14 cellular contexts compared by ENCODE assay signal in genomic region chr13:110010433-110011135, GRCh38.
DNase-seq lines count a peak whose midpoint lies in the region; ATAC-seq and TF ChIP-seq lines count a peak whose summit lies in the region.
"Had no signal": no experiment of that assay in that cellular context is flagged by ENCODE, and none has a peak within 500 bp of the region (broad histone marks: within the 10 kb centered on the region; RNA-seq: fewer than 3 reads in every experiment).

No MANE protein-coding gene starts in this region.

- no peaks in the 10 kb centered on the region for H3K36me3 Mint-ChIP-seq in activated T-helper 17 cell treated with anti-CD3 and anti-CD28 coated beads, Interleukin-2, amount 50 U/mL, for 72 hours (ENCODE audit: low read depth)

- H3K36me3 ChIP-seq in ACC112 (ENCODE audit: insufficient read depth, low read length) (no peaks in the 10 kb centered on the region), ovary (no peaks in the 10 kb centered on the region)

- H3K4me1 ChIP-seq in ACC112 (ENCODE audit: control insufficient read depth, insufficient read depth, low read length, unreplicated experiment): peaks cover 47% of the 10 kb centered on the region
- no peaks in the 10 kb centered on the region for H3K4me1 ChIP-seq in ovary (ENCODE audit: insufficient read depth)

- TF ChIP-seq RAD21 in Ishikawa (IDR thresholded peaks at IDR 0.05; ENCODE audit: low read depth): no peak

- H3K4me3 Mint-ChIP-seq in activated T-helper 17 cell treated with anti-CD3 and anti-CD28 coated beads, Interleukin-2, amount 50 U/mL, for 72 hours: no peak overlapping the region
- H3K4me3 Mint-ChIP-seq: activated T-helper 1 cell treated with anti-CD3 and anti-CD28 coated beads, Interleukin-12 subunit alpha, Interleukin-12 subunit beta, Interleukin-2, Interleukin-4 antibody, amounts not matched to agents 30 ng/mL and 10 ng/mL and 1 ng/mL, durations not matched to agents 14 hours and 24 hours and 36 hours; stimulated activated naive CD8-positive, alpha-beta T cell treated with anti-CD3 and anti-CD28 coated beads, Interleukin-15, amount 100 ng/mL, for 72 hours had no signal

- whole genome bisulfite sequencing in ovary, 3 donors: 57 to 64% (median 59%) methylated on average over 5 of the region's 5 CpGs

- no peaks in the 10 kb centered on the region for H3K9me3 Mint-ChIP-seq in activated T-helper 17 cell treated with anti-CD3 and anti-CD28 coated beads, Interleukin-2, amount 50 U/mL, for 72 hours
- H3K9me3 Mint-ChIP-seq: activated T-helper 1 cell treated with anti-CD3 and anti-CD28 coated beads, Interleukin-12 subunit alpha, Interleukin-12 subunit beta, Interleukin-2, Interleukin-4 antibody, amounts not matched to agents 30 ng/mL and 10 ng/mL and 1 ng/mL, durations not matched to agents 14 hours and 24 hours and 36 hours; stimulated activated naive CD8-positive, alpha-beta T cell treated with anti-CD3 and anti-CD28 coated beads, Interleukin-15, amount 100 ng/mL, for 72 hours had no signal

- no peak for TF ChIP-seq CTCF in ovary (IDR thresholded peaks at IDR 0.05)

- H3K27ac ChIP-seq in ACC112 (ENCODE audit: low read depth, low read length) (peak overlapping the region; percentile 89; the same call in 1 of the 2 replicates), ovary (no peak overlapping the region)
- H3K27ac ChIP-seq: skin epidermis had no signal

- H3K4me3 ChIP-seq in ACC112 (ENCODE audit: low read depth, low read length): no peak overlapping the region
- no peak overlapping the region for H3K4me3 ChIP-seq in ovary
- H3K4me3 ChIP-seq: K562, skin epidermis had no signal

- H3K27me3 ChIP-seq in ACC112 (ENCODE audit: insufficient read depth, low read length): no peaks in the 10 kb centered on the region
- H3K27me3 ChIP-seq in ovary: no peaks in the 10 kb centered on the region

- TF ChIP-seq POLR2A in ovary (IDR thresholded peaks at IDR 0.05): no peak

- H3K27ac Mint-ChIP-seq in activated T-helper 17 cell treated with anti-CD3 and anti-CD28 coated beads, Interleukin-2, amount 50 U/mL, for 72 hours: no peak overlapping the region
- H3K27ac Mint-ChIP-seq: activated T-helper 1 cell treated with anti-CD3 and anti-CD28 coated beads, Interleukin-12 subunit alpha, Interleukin-12 subunit beta, Interleukin-2, Interleukin-4 antibody, amounts not matched to agents 30 ng/mL and 10 ng/mL and 1 ng/mL, durations not matched to agents 14 hours and 24 hours and 36 hours; stimulated activated naive CD8-positive, alpha-beta T cell treated with anti-CD3 and anti-CD28 coated beads, Interleukin-15, amount 100 ng/mL, for 72 hours had no signal

- H3K4me1 Mint-ChIP-seq in activated T-helper 17 cell treated with anti-CD3 and anti-CD28 coated beads, Interleukin-2, amount 50 U/mL, for 72 hours: no peaks in the 10 kb centered on the region
- H3K4me1 Mint-ChIP-seq: stimulated activated naive CD8-positive, alpha-beta T cell treated with anti-CD3 and anti-CD28 coated beads, Interleukin-15, amount 100 ng/mL, for 72 hours had no signal

- H3K27me3 Mint-ChIP-seq in activated T-helper 17 cell treated with anti-CD3 and anti-CD28 coated beads, Interleukin-2, amount 50 U/mL, for 72 hours: no peaks in the 10 kb centered on the region

- H3K79me2 ChIP-seq in ACC112 (ENCODE audit: control insufficient read depth, insufficient read depth, low read length, unreplicated experiment): no peaks in the 10 kb centered on the region

- intact Hi-C loops in ovary (cut with DNase I): no loop called here

- ATAC-seq in HG03280 (IDR thresholded peaks at IDR 0.05; ENCODE audit: unreplicated experiment): no peak
- ATAC-seq in activated T-helper 17 cell treated with anti-CD3 and anti-CD28 coated beads, Interleukin-2, amount 50 U/mL, for 72 hours (replicated peaks): no peak
- ATAC-seq: K562; stimulated activated naive CD8-positive, alpha-beta T cell treated with anti-CD3 and anti-CD28 coated beads, Interleukin-15, amount 100 ng/mL, for 72 hours had no signal

- H2AFZ ChIP-seq in ACC112 (ENCODE audit: low read length, unreplicated experiment): no peak overlapping the region

- peak; percentile 81 for TF ChIP-seq EP300 in Ishikawa (IDR thresholded peaks at IDR 0.05; ENCODE audit: borderline replicate concordance)
- TF ChIP-seq EP300 in ovary (IDR thresholded peaks at IDR 0.05): no peak

- no peaks in the 10 kb centered on the region for H3K9me3 ChIP-seq in ovary

- DNase-seq in SK-N-DZ (ENCODE audit: low spot score) (peak; percentile 38), iris pigment epithelial cell (ENCODE audit: low read depth) (peak; percentile 50), ovary (no peak)
- DNase-seq in stimulated activated CD4-positive, alpha-beta T cell treated with anti-CD3 and anti-CD28 coated beads, Interleukin-4, amount 100 ng/mL, for 24 hours: no peak
- DNase-seq: activated CD4-positive, alpha-beta T cell treated with anti-CD3 and anti-CD28 coated beads, Interleukin-2, amount 50 U/mL, for 48 hours; NCI-H2029; stimulated activated naive CD8-positive, alpha-beta T cell treated with anti-CD3 and anti-CD28 coated beads, Interleukin-15, amount 100 ng/mL, for 72 hours had no signal

TF ChIP-seq in Ishikawa, 13 proteins besides CTCF, POLR2A, EP300 and RAD21:
- TF ChIP-seq NFIC (IDR thresholded peaks at IDR 0.05): peak; percentile 84
- no peak for TF ChIP-seq MAX (IDR thresholded peaks at IDR 0.05)
- peak; percentile 90 for TF ChIP-seq TEAD4 (IDR thresholded peaks at IDR 0.05)
- TF ChIP-seq EGR1 (IDR thresholded peaks at IDR 0.05): no peak
- TF ChIP-seq FOXM1 (IDR thresholded peaks at IDR 0.05; ENCODE audit: borderline replicate concordance, low read depth): 0 out of 2 replicates have a peak, but pooled peaks have one; percentile 3
- TF ChIP-seq TAF1 (IDR thresholded peaks at IDR 0.05; ENCODE audit: low read depth): no peak
- no peak for TF ChIP-seq USF1 (IDR thresholded peaks at IDR 0.05)
- TF ChIP-seq CEBPB (IDR thresholded peaks at IDR 0.05): no peak; the same call in 1 of the 2 replicates
- no peak for TF ChIP-seq YY1 (IDR thresholded peaks at IDR 0.05; ENCODE audit: low read depth)
- TF ChIP-seq CREB1 (IDR thresholded peaks at IDR 0.05; ENCODE audit: low read depth): no peak
- no peak for TF ChIP-seq ZBTB7A (IDR thresholded peaks at IDR 0.05; ENCODE audit: low read depth)
- TF ChIP-seq TCF12 (IDR thresholded peaks at IDR 0.05; ENCODE audit: low read depth): peak; percentile 74

Comparison
In these comparisons a context has a peak if more than half of its experiments do, and no peak if none do; other contexts are left out.
1. DNase-seq: peak in SK-N-DZ (single experiment) and iris pigment epithelial cell (single experiment); none in stimulated activated CD4-positive, alpha-beta T cell treated with anti-CD3 and anti-CD28 coated beads, Interleukin-4, amount 100 ng/mL, for 24 hours (single experiment) and ovary (0 of 5).